ENCODE assay signal across 23 cellular contexts in genomic region chr1:11295905-11296304, GRCh38.
"Had no signal": no experiment of that assay in that cellular context is flagged by ENCODE, and none has a peak within 500 bp of the region (broad histone marks: within the 10 kb centered on the region; RNA-seq: fewer than 3 reads in every experiment).

No MANE protein-coding gene starts in this region.

- H2AFZ ChIP-seq: parathyroid adenoma had no signal

- H3K9ac ChIP-seq: parathyroid adenoma had no signal

- H3K27me3 ChIP-seq: brain microvascular endothelial cell, heart left ventricle, sigmoid colon, stomach, thyroid gland, upper lobe of left lung had no signal

- H3K4me1 Mint-ChIP-seq: mesothelial cell of epicardium; stimulated activated memory B cell treated with anti-CD40 and anti-IgM and Interleukin-4, amounts not matched to agents 10 μg/mL and 1 μg/mL and 100 μg/mL, for 72 hours had no signal

- H3K4me3 ChIP-seq: heart left ventricle, psoas muscle, sigmoid colon, stomach, thyroid gland, upper lobe of left lung had no signal

- H3K36me3 ChIP-seq: brain microvascular endothelial cell had no signal

- ATAC-seq: heart left ventricle; psoas muscle; stimulated activated memory B cell treated with anti-CD40 and anti-IgM and Interleukin-4, amounts not matched to agents 10 μg/mL and 1 μg/mL and 100 μg/mL, for 72 hours had no signal

- DNase-seq: activated CD4-positive, alpha-beta T cell treated with anti-CD3 and anti-CD28 coated beads for 1 hour; activated CD4-positive, alpha-beta T cell treated with anti-CD3 and anti-CD28 coated beads, Interleukin-2, amount 50 U/mL, for 48 hours; activated CD8-positive, alpha-beta memory T cell treated with anti-CD3 and anti-CD28 coated beads for 24 hours; activated gamma-delta T cell; activated naive CD8-positive, alpha-beta T cell treated with anti-CD3 and anti-CD28 coated beads, Interleukin-2, amount 10 ng/mL, durations not matched to agents 7 days and 5 days; amniotic stem cell; brain microvascular endothelial cell; caudate nucleus; heart left ventricle; naive B cell; nucleus accumbens; psoas muscle; sigmoid colon; small intestine; stimulated activated CD4-positive, alpha-beta T cell treated with anti-CD3 and anti-CD28 coated beads, Interleukin-4, amount 100 ng/mL, for 24 hours; stomach; SW 1271; thyroid gland; upper lobe of left lung had no signal

- H3K9me3 ChIP-seq: heart left ventricle, psoas muscle, sigmoid colon, stomach, thyroid gland, upper lobe of left lung had no signal

- H3K27me3 Mint-ChIP-seq: activated naive CD8-positive, alpha-beta T cell treated with anti-CD3 and anti-CD28 coated beads, Interleukin-2, amount 10 ng/mL, durations not matched to agents 7 days and 5 days; naive B cell; stimulated activated memory B cell treated with anti-CD40 and anti-IgM and Interleukin-4, amounts not matched to agents 10 μg/mL and 1 μg/mL and 100 μg/mL, for 72 hours had no signal

- H3K27ac Mint-ChIP-seq: mesothelial cell of epicardium had no signal

- H3K4me3 Mint-ChIP-seq: activated naive CD8-positive, alpha-beta T cell treated with anti-CD3 and anti-CD28 coated beads, Interleukin-2, amount 10 ng/mL, durations not matched to agents 7 days and 5 days; mesothelial cell of epicardium; naive B cell; neural crest cell; stimulated activated memory B cell treated with anti-CD40 and anti-IgM and Interleukin-4, amounts not matched to agents 10 μg/mL and 1 μg/mL and 100 μg/mL, for 72 hours had no signal

- H3K4me1 ChIP-seq: parathyroid adenoma, stomach, thyroid gland had no signal

- H3K9me3 Mint-ChIP-seq: activated naive CD8-positive, alpha-beta T cell treated with anti-CD3 and anti-CD28 coated beads, Interleukin-2, amount 10 ng/mL, durations not matched to agents 7 days and 5 days; mesothelial cell of epicardium; neural crest cell; stimulated activated memory B cell treated with anti-CD40 and anti-IgM and Interleukin-4, amounts not matched to agents 10 μg/mL and 1 μg/mL and 100 μg/mL, for 72 hours had no signal

- H3K79me2 ChIP-seq: parathyroid adenoma had no signal

- H3K27ac ChIP-seq: brain microvascular endothelial cell, heart left ventricle, parathyroid adenoma, psoas muscle, sigmoid colon, stomach, thyroid gland, upper lobe of left lung had no signal
